In the genomic region with DNA sequence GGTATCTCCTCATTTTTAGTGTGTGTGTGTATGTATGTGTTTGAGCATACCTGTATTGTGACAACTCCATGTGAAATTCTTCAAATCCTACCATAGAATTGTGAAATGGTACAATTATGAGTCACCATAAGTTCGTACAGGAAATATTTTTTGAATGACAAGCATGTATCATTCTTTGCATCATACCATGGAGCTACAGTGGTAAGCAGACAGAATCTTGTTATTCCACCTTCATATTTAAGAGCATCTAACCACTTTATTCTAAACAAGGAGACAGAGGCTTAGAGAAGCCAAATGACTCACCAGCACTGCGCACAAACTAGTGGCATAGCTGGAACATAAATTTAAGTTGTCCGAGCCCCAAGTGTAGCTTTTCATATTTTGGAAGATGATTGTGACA, we compare ENCODE assay signal across 10 cellular contexts. TPM values are rescaled to one million over a fixed set of nuclear protein-coding genes. Genes with fewer than 3 reads are reported as not detected.
A peak's percentile ranks its signal among the peaks of the same experiment; 100 is the strongest.
DNase-seq lines count a peak whose midpoint lies in the region; ATAC-seq, FAIRE-seq and TF ChIP-seq lines count a peak whose summit lies in the region.
"Had no signal": no experiment of that assay in that cellular context is flagged by ENCODE, and none has a peak within 500 bp of the region (broad histone marks: within the 10 kb centered on the region; RNA-seq: fewer than 3 reads in every experiment).

No MANE protein-coding gene starts in this region.

- 52% methylated on average over 3 of the region's 3 CpGs for WGBS in A549 (ENCODE audit: missing lambda C conversion rate)

- H3K9me3 ChIP-seq in A549 = no peaks in the 10 kb centered on the region

- H3K4me3 ChIP-seq in A549 (no peak overlapping the region), GM12865 (ENCODE audit: low read depth, low read length) (no peak overlapping the region)

- H3K27me3 Mint-ChIP-seq in stimulated activated memory B cell treated with anti-CD40 and anti-IgM and Interleukin-4, amounts not matched to agents 10 μg/mL and 1 μg/mL and 100 μg/mL, for 72 hours = no peaks in the 10 kb centered on the region

- no peak for TF ChIP-seq CTCF in A549 (IDR thresholded peaks at IDR 0.05)
- no peak for TF ChIP-seq CTCF in GM12865 (IDR thresholded peaks at IDR 0.05; ENCODE audit: insufficient read depth, low read depth, low read length, missing control alignments)

- H3K4me1 ChIP-seq in A549 = peaks cover 18% of the 10 kb centered on the region

- peak overlapping the region; percentile 73 for H3K4me2 ChIP-seq in A549

- peaks cover 31% of the 10 kb centered on the region for H3K4me1 Mint-ChIP-seq in stimulated activated memory B cell treated with anti-CD40 and anti-IgM and Interleukin-4, amounts not matched to agents 10 μg/mL and 1 μg/mL and 100 μg/mL, for 72 hours

- H3K4me3 Mint-ChIP-seq in stimulated activated memory B cell treated with anti-CD40 and anti-IgM and Interleukin-4, amounts not matched to agents 10 μg/mL and 1 μg/mL and 100 μg/mL, for 72 hours = no peak overlapping the region
- H3K4me3 Mint-ChIP-seq: brain had no signal

- no peak for TF ChIP-seq POLR2A in A549 (IDR thresholded peaks at IDR 0.05; ENCODE audit: low read length)

- H3K27ac Mint-ChIP-seq in stimulated activated memory B cell treated with anti-CD40 and anti-IgM and Interleukin-4, amounts not matched to agents 10 μg/mL and 1 μg/mL and 100 μg/mL, for 72 hours = no peak overlapping the region

- POLR2A ChIA-PET in A549 (lab: Yijun Ruan, JAX) = interaction anchor here (0.6 kb wide), 1 partner anchor 118 kb away, joined by 4 read pairs; no protein-coding TSS in a partner anchor

- H3K27ac ChIP-seq in A549 = peak overlapping the region; percentile 76 to 78; a peak in 5 of 6 replicates

- no peaks in the 10 kb centered on the region for H3K9me3 Mint-ChIP-seq in stimulated activated memory B cell treated with anti-CD40 and anti-IgM and Interleukin-4, amounts not matched to agents 10 μg/mL and 1 μg/mL and 100 μg/mL, for 72 hours

- peak in 1 of 2 experiments; percentile 16; a peak in 1 of 5 replicates for TF ChIP-seq EP300 in A549 (IDR thresholded peaks at IDR 0.05)

- CTCF ChIA-PET in A549 (lab: Yijun Ruan, JAX) = interaction anchor here (1.4 to 1.6 kb wide), 2 partner anchors 10 to 27 kb away, joined by 3 to 4 read pairs; no protein-coding TSS in a partner anchor

- no peak for FAIRE-seq in A549 (lab: Jason Lieb, UNC)

- peak; percentile 30 to 50 for DNase-seq in A549 (ENCODE audit: low read depth in 1 of 2, low spot score in 1 of 2)
- peak; percentile 69 for DNase-seq in GM12865 (ENCODE audit: low read depth)
- DNase-seq in SW 1271 (lab: John Stamatoyannopoulos, UW) = peak; percentile 57 to 73
- peak; percentile 88 for DNase-seq in fibroblast of peridontal ligament (ENCODE audit: extremely low read depth)
- DNase-seq: NCI-H2081 treated with DMSO at 0.1 percent for 48 hours had no signal

- ATAC-seq in A549 = peak; percentile 60 to 78; a peak in 5 of 6 replicates
- no peak for ATAC-seq in HG03520 (IDR thresholded peaks at IDR 0.05; ENCODE audit: unreplicated experiment)
- ATAC-seq in GM21447 (IDR thresholded peaks at IDR 0.05; ENCODE audit: unreplicated experiment) = no peak
- ATAC-seq in stimulated activated memory B cell treated with anti-CD40 and anti-IgM and Interleukin-4, amounts not matched to agents 10 μg/mL and 1 μg/mL and 100 μg/mL, for 72 hours = no peak
- no peak for ATAC-seq in GM21529 (IDR thresholded peaks at IDR 0.05; ENCODE audit: unreplicated experiment)

- H3K36me3 Mint-ChIP-seq in stimulated activated memory B cell treated with anti-CD40 and anti-IgM and Interleukin-4, amounts not matched to agents 10 μg/mL and 1 μg/mL and 100 μg/mL, for 72 hours = no peaks in the 10 kb centered on the region
- H3K36me3 Mint-ChIP-seq: brain had no signal

- TF ChIP-seq RAD21 in A549 (conservative IDR thresholded peaks at IDR 0.05 in 1 of 2, IDR thresholded peaks at IDR 0.05 in 1 of 2) = no peak; a peak in 1 of 5 replicates

TF ChIP-seq in A549, 52 proteins besides CTCF, POLR2A, EP300 and RAD21:
- TF ChIP-seq KDM1A (IDR thresholded peaks at IDR 0.05; ENCODE audit: low read depth) (no peak), CHD2 (IDR thresholded peaks at IDR 0.05; ENCODE audit: low read length, partially characterized antibody) (no peak), SREBF2 (IDR thresholded peaks at IDR 0.05) (no peak), POLR2AphosphoS2 (conservative IDR thresholded peaks at IDR 0.05; ENCODE audit: low read length) (no peak), ZSCAN20 (CRISPR knock-in tag; IDR thresholded peaks at IDR 0.05) (no peak), RCOR1 (IDR thresholded peaks at IDR 0.05; ENCODE audit: low read depth, low read length) (no peak), RARB (CRISPR knock-in tag; IDR thresholded peaks at IDR 0.05) (no peak), EHMT2 (IDR thresholded peaks at IDR 0.05; ENCODE audit: low read depth) (no peak), BHLHE40 (IDR thresholded peaks at IDR 0.05; ENCODE audit: low read depth, low read length) (no peak), CBX8 (IDR thresholded peaks at IDR 0.05) (no peak), RFX5 (IDR thresholded peaks at IDR 0.05) (no peak), FOSL2 (IDR thresholded peaks at IDR 0.05) (peak; percentile 83), FOSL2 (CRISPR knock-in tag; IDR thresholded peaks at IDR 0.05) (peak; percentile 88), CEBPB (IDR thresholded peaks at IDR 0.05) (peak; percentile 74 to 83), JUNB (IDR thresholded peaks at IDR 0.05) (peak; percentile 65), NR3C1 (IDR thresholded peaks at IDR 0.05) (no peak)
- TF ChIP-seq, protein P1, sequence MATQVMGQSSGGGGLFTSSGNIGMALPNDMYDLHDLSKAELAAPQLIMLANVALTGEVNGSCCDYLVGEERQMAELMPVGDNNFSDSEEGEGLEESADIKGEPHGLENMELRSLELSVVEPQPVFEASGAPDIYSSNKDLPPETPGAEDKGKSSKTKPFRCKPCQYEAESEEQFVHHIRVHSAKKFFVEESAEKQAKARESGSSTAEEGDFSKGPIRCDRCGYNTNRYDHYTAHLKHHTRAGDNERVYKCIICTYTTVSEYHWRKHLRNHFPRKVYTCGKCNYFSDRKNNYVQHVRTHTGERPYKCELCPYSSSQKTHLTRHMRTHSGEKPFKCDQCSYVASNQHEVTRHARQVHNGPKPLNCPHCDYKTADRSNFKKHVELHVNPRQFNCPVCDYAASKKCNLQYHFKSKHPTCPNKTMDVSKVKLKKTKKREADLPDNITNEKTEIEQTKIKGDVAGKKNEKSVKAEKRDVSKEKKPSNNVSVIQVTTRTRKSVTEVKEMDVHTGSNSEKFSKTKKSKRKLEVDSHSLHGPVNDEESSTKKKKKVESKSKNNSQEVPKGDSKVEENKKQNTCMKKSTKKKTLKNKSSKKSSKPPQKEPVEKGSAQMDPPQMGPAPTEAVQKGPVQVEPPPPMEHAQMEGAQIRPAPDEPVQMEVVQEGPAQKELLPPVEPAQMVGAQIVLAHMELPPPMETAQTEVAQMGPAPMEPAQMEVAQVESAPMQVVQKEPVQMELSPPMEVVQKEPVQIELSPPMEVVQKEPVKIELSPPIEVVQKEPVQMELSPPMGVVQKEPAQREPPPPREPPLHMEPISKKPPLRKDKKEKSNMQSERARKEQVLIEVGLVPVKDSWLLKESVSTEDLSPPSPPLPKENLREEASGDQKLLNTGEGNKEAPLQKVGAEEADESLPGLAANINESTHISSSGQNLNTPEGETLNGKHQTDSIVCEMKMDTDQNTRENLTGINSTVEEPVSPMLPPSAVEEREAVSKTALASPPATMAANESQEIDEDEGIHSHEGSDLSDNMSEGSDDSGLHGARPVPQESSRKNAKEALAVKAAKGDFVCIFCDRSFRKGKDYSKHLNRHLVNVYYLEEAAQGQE (IDR thresholded peaks at IDR 0.05) = no peak
- TF ChIP-seq, protein P2, sequence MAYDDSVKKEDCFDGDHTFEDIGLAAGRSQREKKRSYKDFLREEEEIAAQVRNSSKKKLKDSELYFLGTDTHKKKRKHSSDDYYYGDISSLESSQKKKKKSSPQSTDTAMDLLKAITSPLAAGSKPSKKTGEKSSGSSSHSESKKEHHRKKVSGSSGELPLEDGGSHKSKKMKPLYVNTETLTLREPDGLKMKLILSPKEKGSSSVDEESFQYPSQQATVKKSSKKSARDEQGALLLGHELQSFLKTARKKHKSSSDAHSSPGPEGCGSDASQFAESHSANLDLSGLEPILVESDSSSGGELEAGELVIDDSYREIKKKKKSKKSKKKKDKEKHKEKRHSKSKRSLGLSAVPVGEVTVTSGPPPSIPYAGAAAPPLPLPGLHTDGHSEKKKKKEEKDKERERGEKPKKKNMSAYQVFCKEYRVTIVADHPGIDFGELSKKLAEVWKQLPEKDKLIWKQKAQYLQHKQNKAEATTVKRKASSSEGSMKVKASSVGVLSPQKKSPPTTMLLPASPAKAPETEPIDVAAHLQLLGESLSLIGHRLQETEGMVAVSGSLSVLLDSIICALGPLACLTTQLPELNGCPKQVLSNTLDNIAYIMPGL (CRISPR knock-in tag; IDR thresholded peaks at IDR 0.05; ENCODE audit: borderline replicate concordance) = no peak
- TF ChIP-seq, protein P3, sequence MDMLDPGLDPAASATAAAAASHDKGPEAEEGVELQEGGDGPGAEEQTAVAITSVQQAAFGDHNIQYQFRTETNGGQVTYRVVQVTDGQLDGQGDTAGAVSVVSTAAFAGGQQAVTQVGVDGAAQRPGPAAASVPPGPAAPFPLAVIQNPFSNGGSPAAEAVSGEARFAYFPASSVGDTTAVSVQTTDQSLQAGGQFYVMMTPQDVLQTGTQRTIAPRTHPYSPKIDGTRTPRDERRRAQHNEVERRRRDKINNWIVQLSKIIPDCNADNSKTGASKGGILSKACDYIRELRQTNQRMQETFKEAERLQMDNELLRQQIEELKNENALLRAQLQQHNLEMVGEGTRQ (IDR thresholded peaks at IDR 0.05) = no peak
- TF ChIP-seq, protein P4, sequence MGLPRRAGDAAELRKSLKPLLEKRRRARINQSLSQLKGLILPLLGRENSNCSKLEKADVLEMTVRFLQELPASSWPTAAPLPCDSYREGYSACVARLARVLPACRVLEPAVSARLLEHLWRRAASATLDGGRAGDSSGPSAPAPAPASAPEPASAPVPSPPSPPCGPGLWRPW (IDR thresholded peaks at IDR 0.05) = 0 out of 2 replicates have a peak, but pooled peaks have one; percentile 38

RNA-seq across cellular contexts. Expression of a gene that starts 4.5 kb away (rescaled TPM):
- 0.08 and 0.10 TPM in 2 replicates for polyA plus RNA-seq in A549 (2011; rRNA removed)
- polyA plus RNA-seq in A549 (2012; cell fraction: cytosol; rRNA removed) = 0.04 TPM in 1 of 2 replicates, not detected in the other
- polyA plus RNA-seq in A549 (2012; cell fraction: nucleus; rRNA removed) = 0.01 TPM in 1 of 2 replicates, not detected in the other
- polyA plus RNA-seq in A549 (2017; fragmentation: RNase III; extraction: RNeasy Plus Mini Kit Qiagen cat#74134 plus additional on column Dnase treatment) = 0.05 to 0.07 TPM in 2 of 3 replicates, not detected in the other
- not detected in 2 replicates for polyA minus RNA-seq in A549 (2011; rRNA and poly(A)+ RNA removed)

RNA-seq across cellular contexts. Expression of a gene that starts 26.8 kb away (rescaled TPM):
- 0.04 and 0.05 TPM in 2 replicates for polyA plus RNA-seq in A549 (2011; rRNA removed)
- polyA plus RNA-seq in A549 (2012; cell fraction: cytosol; rRNA removed) = not detected in 2 replicates
- polyA plus RNA-seq in A549 (2012; cell fraction: nucleus; rRNA removed) = not detected in 2 replicates
- polyA plus RNA-seq in A549 (2017; fragmentation: RNase III; extraction: RNeasy Plus Mini Kit Qiagen cat#74134 plus additional on column Dnase treatment) = 0.01 to 0.03 TPM in 2 of 3 replicates, not detected in the other
- not detected in 2 replicates for polyA minus RNA-seq in A549 (2011; rRNA and poly(A)+ RNA removed)

Comparison
In these comparisons a context has a peak if more than half of its experiments do, and no peak if none do; other contexts are left out.
1. ATAC-seq: peak in A549 (2 of 2); none in HG03520 (single experiment), GM21447 (single experiment), stimulated activated memory B cell treated with anti-CD40 and anti-IgM and Interleukin-4, amounts not matched to agents 10 μg/mL and 1 μg/mL and 100 μg/mL, for 72 hours (single experiment) and GM21529 (single experiment).
2. Peak in every context shown above with its lines, with median percentiles within 50 percentile points of each other: DNase-seq.